Comparison of ENCODE assay signal across 8 cellular contexts in genomic region chr6:142885182-142885867, GRCh38. TPM values are rescaled to one million over a fixed set of nuclear protein-coding genes. Genes with fewer than 3 reads are reported as not detected.
A peak's percentile ranks its signal among the peaks of the same experiment; 100 is the strongest.
DNase-seq lines count a peak whose midpoint lies in the region; ATAC-seq and TF ChIP-seq lines count a peak whose summit lies in the region.

No MANE protein-coding gene starts in this region.

- peaks cover 31% of the 10 kb centered on the region for H3K36me3 Mint-ChIP-seq in activated T-helper 1 cell treated with anti-CD3 and anti-CD28 coated beads, Interleukin-12 subunit alpha, Interleukin-12 subunit beta, Interleukin-2, Interleukin-4 antibody, amounts not matched to agents 30 ng/mL and 10 ng/mL and 1 ng/mL, durations not matched to agents 14 hours and 24 hours and 36 hours (ENCODE audit: low read depth)

- TF ChIP-seq CTCF in fibroblast of villous mesenchyme (IDR thresholded peaks at IDR 0.05; ENCODE audit: insufficient read depth, low read depth, low read length) = no peak

- intact Hi-C loops in activated T-helper 1 cell treated with anti-CD3 and anti-CD28 coated beads, Interleukin-12 subunit alpha, Interleukin-12 subunit beta, Interleukin-2, Interleukin-4 antibody, amounts not matched to agents 30 ng/mL and 10 ng/mL and 1 ng/mL, durations not matched to agents 14 hours and 24 hours and 36 hours (cut with micrococcal nuclease) = loop anchor here (1.0 to 5.0 kb wide), 8 partner anchors 13 to 1332 kb away; no protein-coding TSS in a partner anchor

- no peaks in the 10 kb centered on the region for H3K9me3 Mint-ChIP-seq in activated T-helper 1 cell treated with anti-CD3 and anti-CD28 coated beads, Interleukin-12 subunit alpha, Interleukin-12 subunit beta, Interleukin-2, Interleukin-4 antibody, amounts not matched to agents 30 ng/mL and 10 ng/mL and 1 ng/mL, durations not matched to agents 14 hours and 24 hours and 36 hours

- no peaks in the 10 kb centered on the region for H3K27me3 Mint-ChIP-seq in activated T-helper 1 cell treated with anti-CD3 and anti-CD28 coated beads, Interleukin-12 subunit alpha, Interleukin-12 subunit beta, Interleukin-2, Interleukin-4 antibody, amounts not matched to agents 30 ng/mL and 10 ng/mL and 1 ng/mL, durations not matched to agents 14 hours and 24 hours and 36 hours (ENCODE audit: insufficient read depth)

- peak; percentile 8 to 14 for DNase-seq in stimulated activated CD8-positive, alpha-beta memory T cell treated with anti-CD3 and anti-CD28 coated beads, Interleukin-4, amount 100 ng/mL, for 4 hours (ENCODE audit: low read depth in 2 of 2, low spot score in 1 of 2)
- DNase-seq in stimulated activated CD8-positive, alpha-beta memory T cell treated with anti-CD3 and anti-CD28 coated beads, Interleukin-4, amount 100 ng/mL, for 48 hours = no peak
- DNase-seq in NCI-H774 (lab: John Stamatoyannopoulos, UW) (peak; percentile 34), fibroblast of villous mesenchyme (ENCODE audit: low read depth) (peak; percentile 95), non-pigmented ciliary epithelial cell (ENCODE audit: low read depth) (peak; percentile 91), NCI-H510A treated with DMSO at 0.1 percent for 48 hours (lab: John Stamatoyannopoulos, UW) (no peak)
- peak; percentile 45 for DNase-seq in activated T-helper 1 cell treated with anti-CD3 and anti-CD28 coated beads, Interleukin-12 subunit alpha, Interleukin-12 subunit beta, Interleukin-2, Interleukin-4 antibody, amounts not matched to agents 30 ng/mL and 10 ng/mL and 1 ng/mL, durations not matched to agents 14 hours and 24 hours and 36 hours (ENCODE audit: low spot score)

- ATAC-seq in HG02884 (IDR thresholded peaks at IDR 0.05; ENCODE audit: unreplicated experiment) = peak; percentile 57

- H3K4me3 Mint-ChIP-seq in activated T-helper 1 cell treated with anti-CD3 and anti-CD28 coated beads, Interleukin-12 subunit alpha, Interleukin-12 subunit beta, Interleukin-2, Interleukin-4 antibody, amounts not matched to agents 30 ng/mL and 10 ng/mL and 1 ng/mL, durations not matched to agents 14 hours and 24 hours and 36 hours = peak overlapping the region; percentile 96

- peaks cover 92% of the 10 kb centered on the region for H3K4me1 Mint-ChIP-seq in activated T-helper 1 cell treated with anti-CD3 and anti-CD28 coated beads, Interleukin-12 subunit alpha, Interleukin-12 subunit beta, Interleukin-2, Interleukin-4 antibody, amounts not matched to agents 30 ng/mL and 10 ng/mL and 1 ng/mL, durations not matched to agents 14 hours and 24 hours and 36 hours (ENCODE audit: low read depth)

- H3K27ac Mint-ChIP-seq in activated T-helper 1 cell treated with anti-CD3 and anti-CD28 coated beads, Interleukin-12 subunit alpha, Interleukin-12 subunit beta, Interleukin-2, Interleukin-4 antibody, amounts not matched to agents 30 ng/mL and 10 ng/mL and 1 ng/mL, durations not matched to agents 14 hours and 24 hours and 36 hours = peak overlapping the region; percentile 99

- peak overlapping the region; percentile 11 for H3K4me3 ChIP-seq in fibroblast of villous mesenchyme (ENCODE audit: low read depth, low read length)

RNA-seq across cellular contexts. Expression of gene HIVEP2, which starts 59.7 kb away (rescaled TPM):
- total RNA-seq in activated T-helper 1 cell treated with anti-CD3 and anti-CD28 coated beads, Interleukin-12 subunit alpha, Interleukin-12 subunit beta, Interleukin-2, Interleukin-4 antibody, amounts not matched to agents 30 ng/mL and 10 ng/mL and 1 ng/mL, durations not matched to agents 14 hours and 24 hours and 36 hours = 33.9 and 38.4 TPM in 2 replicates
- 18.0 and 28.9 TPM in 2 replicates for total RNA-seq in fibroblast of villous mesenchyme

Comparison
In these comparisons a context has a peak if more than half of its experiments do, and no peak if none do; other contexts are left out.
1. DNase-seq: peak in stimulated activated CD8-positive, alpha-beta memory T cell treated with anti-CD3 and anti-CD28 coated beads, Interleukin-4, amount 100 ng/mL, for 4 hours (2 of 2), NCI-H774 (single experiment), activated T-helper 1 cell treated with anti-CD3 and anti-CD28 coated beads, Interleukin-12 subunit alpha, Interleukin-12 subunit beta, Interleukin-2, Interleukin-4 antibody, amounts not matched to agents 30 ng/mL and 10 ng/mL and 1 ng/mL, durations not matched to agents 14 hours and 24 hours and 36 hours (single experiment), fibroblast of villous mesenchyme (single experiment) and non-pigmented ciliary epithelial cell (single experiment); none in stimulated activated CD8-positive, alpha-beta memory T cell treated with anti-CD3 and anti-CD28 coated beads, Interleukin-4, amount 100 ng/mL, for 48 hours (single experiment) and NCI-H510A treated with DMSO at 0.1 percent for 48 hours (single experiment).